ENCODE assay signal across 1 cellular context in genomic region chr14:54570651-54571415, GRCh38.
TF ChIP-seq lines count a peak whose summit lies in the region.

No MANE protein-coding gene starts in this region.

TF ChIP-seq in A549, 52 proteins besides CTCF, POLR2A, EP300 and RAD21 (continued from another document):
- TF ChIP-seq HMGXB4 (CRISPR knock-in tag; IDR thresholded peaks at IDR 0.05; ENCODE audit: borderline replicate concordance): no peak
- no peak for TF ChIP-seq MAZ (IDR thresholded peaks at IDR 0.05; ENCODE audit: borderline replicate concordance, low read depth, low read length)
- no peak for TF ChIP-seq KDM5A (IDR thresholded peaks at IDR 0.05)
- TF ChIP-seq FOSL2 (IDR thresholded peaks at IDR 0.05): no peak
- TF ChIP-seq FOSL2 (CRISPR knock-in tag; IDR thresholded peaks at IDR 0.05): peak; percentile 71
- no peak for TF ChIP-seq ZSCAN20 (CRISPR knock-in tag; IDR thresholded peaks at IDR 0.05)
- no peak for TF ChIP-seq CEBPB (IDR thresholded peaks at IDR 0.05)
- 0 out of 2 replicates have a peak, but pooled peaks have one; percentile 7 for TF ChIP-seq JUNB (IDR thresholded peaks at IDR 0.05)
- no peak for TF ChIP-seq SREBF2 (IDR thresholded peaks at IDR 0.05)
- no peak for TF ChIP-seq EHF (CRISPR knock-in tag; IDR thresholded peaks at IDR 0.05)
- TF ChIP-seq HOXB13 (CRISPR knock-in tag; IDR thresholded peaks at IDR 0.05; ENCODE audit: low read depth): no peak
- no peak for TF ChIP-seq TFCP2L1 (CRISPR knock-in tag; IDR thresholded peaks at IDR 0.05)
TF ChIP-seq in A549: peak in this region for 2.
